In the genomic region with DNA sequence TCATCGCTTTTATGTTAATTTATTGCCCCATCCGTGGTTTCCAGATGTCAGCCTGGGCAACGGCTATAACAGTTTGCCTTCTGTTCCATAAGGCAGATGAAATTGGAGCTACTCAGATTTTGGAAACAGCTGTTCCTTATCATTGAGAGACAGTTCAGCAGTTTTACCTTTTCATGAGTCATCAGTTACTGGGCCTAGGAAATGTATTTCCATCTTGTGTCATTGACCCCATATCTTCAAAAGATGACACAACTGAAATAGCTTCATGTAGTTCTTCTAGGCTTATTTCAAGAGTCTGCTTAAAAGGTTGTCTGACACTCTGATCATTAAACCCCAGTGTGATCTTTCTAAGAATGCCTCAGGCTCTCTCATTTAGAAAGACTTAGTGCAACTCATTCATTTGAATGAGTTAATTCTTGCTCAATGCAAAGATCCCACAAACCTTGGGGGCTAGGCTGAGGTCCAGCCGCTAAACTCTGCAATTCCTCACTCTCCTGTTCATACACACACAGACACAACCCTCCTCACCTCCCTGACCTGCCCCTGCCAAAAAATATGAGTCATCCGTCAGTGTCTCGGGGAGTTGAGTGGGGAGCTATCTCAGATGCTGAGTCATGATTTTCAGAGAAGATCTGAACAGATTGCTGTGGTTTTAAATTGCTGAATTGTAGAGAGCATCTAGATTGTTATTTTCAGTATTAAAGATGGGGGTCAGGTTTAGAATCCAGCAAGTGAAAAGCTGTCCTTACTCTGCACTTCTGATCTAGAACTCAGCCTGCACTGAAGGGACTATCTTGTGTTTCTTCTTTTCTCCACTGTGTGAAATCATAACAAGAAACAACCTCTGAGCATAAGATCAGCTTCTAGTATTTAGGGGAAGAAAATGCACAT, we compare ENCODE assay signal across 8 cellular contexts.
A peak's percentile ranks its signal among the peaks of the same experiment; 100 is the strongest.
DNase-seq lines count a peak whose midpoint lies in the region; ATAC-seq, FAIRE-seq and TF ChIP-seq lines count a peak whose summit lies in the region.

No MANE protein-coding gene starts in this region.

- H3K4me3 Mint-ChIP-seq in CD4-positive, alpha-beta memory T cell: peak overlapping the region in 4 of 8 donors; percentile 3 to 22 (median 15)
- H3K4me3 Mint-ChIP-seq in WTC11: no peak overlapping the region

- H3K4me1 ChIP-seq in CD4-positive, alpha-beta memory T cell (ENCODE audit: insufficient read depth, low read length): peaks cover 35% of the 10 kb centered on the region
- H3K4me1 ChIP-seq in pancreas (no peaks in the 10 kb centered on the region), prostate gland (replicated peaks) (no peaks in the 10 kb centered on the region)

- CTCF ChIA-PET in CD4-positive, alpha-beta memory T cell (lab: Charles Lee; ENCODE audit: partially characterized antibody): interaction anchor here (0.6 to 1.6 kb wide), 3 partner anchors 9 to 302 kb away, joined by 3 to 6 read pairs (median 3); no protein-coding TSS in a partner anchor
- CTCF ChIA-PET in WTC11 (lab: Charles Lee): interaction anchor here (1.8 kb wide), 1 partner anchor 15 kb away, joined by 6 read pairs; no protein-coding TSS in a partner anchor

- peak; percentile 87 for ATAC-seq in GM19463 (IDR thresholded peaks at IDR 0.05; ENCODE audit: unreplicated experiment)
- ATAC-seq in WTC11: no peak
- peak in 3 of 4 donors; percentile 77 to 89 (median 87) for ATAC-seq in pancreas

- intact Hi-C loops in CD4-positive, alpha-beta memory T cell (cut with micrococcal nuclease): no loop called here
- intact Hi-C loops in pancreas (cut with DNase I): no loop called here
- intact Hi-C loops in prostate gland (cut with DNase I): no loop called here

- peak in 3 of 5 donors; percentile 9 to 48 (median 17) for DNase-seq in CD4-positive, alpha-beta memory T cell
- DNase-seq in WTC11 (ENCODE audit: low spot score) (no peak), epithelial cell of esophagus (ENCODE audit: low read depth) (peak; percentile 94), pancreas (peak in 2 of 6 donors; percentile 20 to 30), prostate gland (ENCODE audit: low spot score) (no peak), SHP77 treated with DMSO at 0.1 percent for 48 hours (lab: John Stamatoyannopoulos, UW) (no peak)

- no peak for TF ChIP-seq RAD21 in Ishikawa (IDR thresholded peaks at IDR 0.05; ENCODE audit: low read depth)

- TF ChIP-seq EP300 in Ishikawa (IDR thresholded peaks at IDR 0.05; ENCODE audit: borderline replicate concordance): no peak

- peak overlapping the region in 5 of 7 donors; percentile 14 to 62 (median 48) for H3K27ac Mint-ChIP-seq in CD4-positive, alpha-beta memory T cell
- H3K27ac Mint-ChIP-seq in WTC11: peak overlapping the region; percentile 91

- H3K36me3 Mint-ChIP-seq in CD4-positive, alpha-beta memory T cell: peaks cover 29 to 45% of the 10 kb centered on the region in 2 donors
- peaks cover 38% of the 10 kb centered on the region for H3K36me3 Mint-ChIP-seq in WTC11

- H3K9me3 Mint-ChIP-seq in CD4-positive, alpha-beta memory T cell: no peaks in the 10 kb centered on the region
- no peaks in the 10 kb centered on the region for H3K9me3 Mint-ChIP-seq in WTC11

- peaks cover 19% of the 10 kb centered on the region for H3K36me3 ChIP-seq in CD4-positive, alpha-beta memory T cell (ENCODE audit: insufficient read depth, low read length)
- H3K36me3 ChIP-seq in pancreas (peaks cover 0 to 9% (median 0%) of the 10 kb centered on the region in 3 donors), prostate gland (no peaks in the 10 kb centered on the region)

- POLR2A ChIA-PET in CD4-positive, alpha-beta memory T cell (lab: Charles Lee; ENCODE audit: partially characterized antibody): no interaction called here
- POLR2A ChIA-PET in WTC11 (lab: Charles Lee): no interaction called here

- TF ChIP-seq POLR2A in prostate gland (IDR thresholded peaks at IDR 0.05): no peak

- H3K27ac ChIP-seq in CD4-positive, alpha-beta memory T cell (ENCODE audit: low read depth, low read length): no peak overlapping the region
- no peak overlapping the region for H3K27ac ChIP-seq in pancreas
- no peak overlapping the region for H3K27ac ChIP-seq in prostate gland

- H3K27me3 ChIP-seq in CD4-positive, alpha-beta memory T cell (ENCODE audit: insufficient read depth, low read length): no peaks in the 10 kb centered on the region
- no peaks in the 10 kb centered on the region for H3K27me3 ChIP-seq in pancreas
- no peaks in the 10 kb centered on the region for H3K27me3 ChIP-seq in prostate gland (replicated peaks; ENCODE audit: insufficient read depth)

- H3K4me1 Mint-ChIP-seq in CD4-positive, alpha-beta memory T cell: peaks cover 21 to 47% (median 33%) of the 10 kb centered on the region in 4 donors
- H3K4me1 Mint-ChIP-seq in WTC11: peaks cover 33% of the 10 kb centered on the region

- no peak for TF ChIP-seq CTCF in WTC11 (IDR thresholded peaks at IDR 0.05)
- no peak for TF ChIP-seq CTCF in epithelial cell of esophagus (IDR thresholded peaks at IDR 0.05; ENCODE audit: insufficient read depth, low read depth, low read length, missing control alignments)
- TF ChIP-seq CTCF in pancreas (IDR thresholded peaks at IDR 0.05): no peak
- TF ChIP-seq CTCF in prostate gland (IDR thresholded peaks at IDR 0.05): no peak

- H3K9me3 ChIP-seq in CD4-positive, alpha-beta memory T cell (ENCODE audit: control insufficient read depth in 1 of 2, low read length in 2 of 2): no peaks in the 10 kb centered on the region
- H3K9me3 ChIP-seq in pancreas: no peaks in the 10 kb centered on the region
- H3K9me3 ChIP-seq in prostate gland: no peaks in the 10 kb centered on the region

- WGBS in pancreas, 2 donors: 62 to 66% methylated on average over 6 of the region's 6 CpGs
- 26% methylated on average over 6 of the region's 6 CpGs for WGBS in prostate gland

- H3K27me3 Mint-ChIP-seq in CD4-positive, alpha-beta memory T cell: no peaks in the 10 kb centered on the region
- no peaks in the 10 kb centered on the region for H3K27me3 Mint-ChIP-seq in WTC11 (ENCODE audit: low read depth)

- no peak for FAIRE-seq in pancreas (lab: Jason Lieb, UNC)

- H3K4me3 ChIP-seq in CD4-positive, alpha-beta memory T cell (ENCODE audit: low read length in 2 of 2): no peak overlapping the region
- no peak overlapping the region for H3K4me3 ChIP-seq in epithelial cell of esophagus (ENCODE audit: low read length)
- H3K4me3 ChIP-seq in pancreas: no peak overlapping the region
- no peak overlapping the region for H3K4me3 ChIP-seq in prostate gland

TF ChIP-seq in Ishikawa, 13 proteins besides CTCF, POLR2A, EP300 and RAD21:
- TF ChIP-seq CREB1 (IDR thresholded peaks at IDR 0.05; ENCODE audit: low read depth) (no peak), NFIC (IDR thresholded peaks at IDR 0.05) (peak; percentile 71)

TF ChIP-seq in WTC11, 78 proteins besides CTCF, POLR2A, EP300 and RAD21 (continues in another document):
- TF ChIP-seq, protein P1, sequence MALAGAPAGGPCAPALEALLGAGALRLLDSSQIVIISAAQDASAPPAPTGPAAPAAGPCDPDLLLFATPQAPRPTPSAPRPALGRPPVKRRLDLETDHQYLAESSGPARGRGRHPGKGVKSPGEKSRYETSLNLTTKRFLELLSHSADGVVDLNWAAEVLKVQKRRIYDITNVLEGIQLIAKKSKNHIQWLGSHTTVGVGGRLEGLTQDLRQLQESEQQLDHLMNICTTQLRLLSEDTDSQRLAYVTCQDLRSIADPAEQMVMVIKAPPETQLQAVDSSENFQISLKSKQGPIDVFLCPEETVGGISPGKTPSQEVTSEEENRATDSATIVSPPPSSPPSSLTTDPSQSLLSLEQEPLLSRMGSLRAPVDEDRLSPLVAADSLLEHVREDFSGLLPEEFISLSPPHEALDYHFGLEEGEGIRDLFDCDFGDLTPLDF (CRISPR knock-in tag; IDR thresholded peaks at IDR 0.05): no peak
- TF ChIP-seq ZNF232 (CRISPR knock-in tag; IDR thresholded peaks at IDR 0.05) (no peak), NR2C2 (CRISPR knock-in tag; IDR thresholded peaks at IDR 0.05) (no peak), TP53 (CRISPR knock-in tag; IDR thresholded peaks at IDR 0.05) (no peak)
- TF ChIP-seq, protein P2, sequence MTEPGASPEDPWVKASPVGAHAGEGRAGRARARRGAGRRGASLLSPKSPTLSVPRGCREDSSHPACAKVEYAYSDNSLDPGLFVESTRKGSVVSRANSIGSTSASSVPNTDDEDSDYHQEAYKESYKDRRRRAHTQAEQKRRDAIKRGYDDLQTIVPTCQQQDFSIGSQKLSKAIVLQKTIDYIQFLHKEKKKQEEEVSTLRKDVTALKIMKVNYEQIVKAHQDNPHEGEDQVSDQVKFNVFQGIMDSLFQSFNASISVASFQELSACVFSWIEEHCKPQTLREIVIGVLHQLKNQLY (CRISPR knock-in tag; IDR thresholded peaks at IDR 0.05): no peak
- TF ChIP-seq, protein P3, sequence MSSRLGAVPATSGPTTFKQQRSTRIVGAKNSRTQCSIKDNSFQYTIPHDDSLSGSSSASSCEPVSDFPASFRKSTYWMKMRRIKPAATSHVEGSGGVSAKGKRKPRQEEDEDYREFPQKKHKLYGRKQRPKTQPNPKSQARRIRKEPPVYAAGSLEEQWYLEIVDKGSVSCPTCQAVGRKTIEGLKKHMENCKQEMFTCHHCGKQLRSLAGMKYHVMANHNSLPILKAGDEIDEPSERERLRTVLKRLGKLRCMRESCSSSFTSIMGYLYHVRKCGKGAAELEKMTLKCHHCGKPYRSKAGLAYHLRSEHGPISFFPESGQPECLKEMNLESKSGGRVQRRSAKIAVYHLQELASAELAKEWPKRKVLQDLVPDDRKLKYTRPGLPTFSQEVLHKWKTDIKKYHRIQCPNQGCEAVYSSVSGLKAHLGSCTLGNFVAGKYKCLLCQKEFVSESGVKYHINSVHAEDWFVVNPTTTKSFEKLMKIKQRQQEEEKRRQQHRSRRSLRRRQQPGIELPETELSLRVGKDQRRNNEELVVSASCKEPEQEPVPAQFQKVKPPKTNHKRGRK (CRISPR knock-in tag; IDR thresholded peaks at IDR 0.05; ENCODE audit: borderline replicate concordance): no peak
- TF ChIP-seq, protein P4, sequence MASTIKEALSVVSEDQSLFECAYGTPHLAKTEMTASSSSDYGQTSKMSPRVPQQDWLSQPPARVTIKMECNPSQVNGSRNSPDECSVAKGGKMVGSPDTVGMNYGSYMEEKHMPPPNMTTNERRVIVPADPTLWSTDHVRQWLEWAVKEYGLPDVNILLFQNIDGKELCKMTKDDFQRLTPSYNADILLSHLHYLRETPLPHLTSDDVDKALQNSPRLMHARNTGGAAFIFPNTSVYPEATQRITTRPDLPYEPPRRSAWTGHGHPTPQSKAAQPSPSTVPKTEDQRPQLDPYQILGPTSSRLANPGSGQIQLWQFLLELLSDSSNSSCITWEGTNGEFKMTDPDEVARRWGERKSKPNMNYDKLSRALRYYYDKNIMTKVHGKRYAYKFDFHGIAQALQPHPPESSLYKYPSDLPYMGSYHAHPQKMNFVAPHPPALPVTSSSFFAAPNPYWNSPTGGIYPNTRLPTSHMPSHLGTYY (CRISPR knock-in tag; IDR thresholded peaks at IDR 0.05): no peak

Comparison
In these comparisons a context has a peak if more than half of its experiments do, and no peak if none do; other contexts are left out.
1. DNase-seq: peak in CD4-positive, alpha-beta memory T cell (3 of 5) and epithelial cell of esophagus (single experiment); none in WTC11 (single experiment), prostate gland (single experiment) and SHP77 treated with DMSO at 0.1 percent for 48 hours (single experiment).